ENCODE assay signal across 9 cellular contexts in genomic region chr17:74677558-74678466, GRCh38. TPM values are rescaled to one million over a fixed set of nuclear protein-coding genes. Genes with fewer than 3 reads are reported as not detected.
A peak's percentile ranks its signal among the peaks of the same experiment; 100 is the strongest.
DNase-seq lines count a peak whose midpoint lies in the region; ATAC-seq and TF ChIP-seq lines count a peak whose summit lies in the region.
"Had no signal": no experiment of that assay in that cellular context is flagged by ENCODE, and none has a peak within 500 bp of the region (broad histone marks: within the 10 kb centered on the region; RNA-seq: fewer than 3 reads in every experiment).

No MANE protein-coding gene starts in this region.

- no peak overlapping the region for H3K4me3 Mint-ChIP-seq in MCF 10A (ENCODE audit: unreplicated experiment)
- H3K4me3 Mint-ChIP-seq in natural killer cell treated with Interleukin-12 subunit alpha and Interleukin-12 subunit beta and Interleukin-15 and Interleukin-18, amount 100 ng/mL, for 72 hours: no peak overlapping the region
- no peak overlapping the region for H3K4me3 Mint-ChIP-seq in stimulated activated naive CD8-positive, alpha-beta T cell treated with anti-CD3 and anti-CD28 coated beads, Interleukin-15, amount 100 ng/mL, for 72 hours

- POLR2A ChIA-PET in MCF 10A (lab: Yijun Ruan, JAX): interaction anchor here (0.6 kb wide), 1 partner anchor 15 kb away, joined by 3 read pairs; no protein-coding TSS in a partner anchor

- H3K27ac ChIP-seq in mammary epithelial cell (ENCODE audit: insufficient read depth, low read depth, low read length): no peak overlapping the region
- peak overlapping the region in 8 of 12 donors; percentile 2 to 69 (median 42) for H3K27ac ChIP-seq in heart left ventricle

- H3K9me3 Mint-ChIP-seq in MCF 10A (ENCODE audit: unreplicated experiment): no peaks in the 10 kb centered on the region
- H3K9me3 Mint-ChIP-seq in natural killer cell treated with Interleukin-12 subunit alpha and Interleukin-12 subunit beta and Interleukin-15 and Interleukin-18, amount 100 ng/mL, for 72 hours: no peaks in the 10 kb centered on the region
- no peaks in the 10 kb centered on the region for H3K9me3 Mint-ChIP-seq in stimulated activated naive CD8-positive, alpha-beta T cell treated with anti-CD3 and anti-CD28 coated beads, Interleukin-15, amount 100 ng/mL, for 72 hours

- in situ Hi-C loops in mammary epithelial cell (cut with MboI; ENCODE audit: low sequenced_read_pairs in 2 of 2): no loop called here

- H3K4me2 ChIP-seq in mammary epithelial cell (ENCODE audit: insufficient read depth, low read depth, low read length): no peak overlapping the region

- H3K9me3 ChIP-seq in mammary epithelial cell (replicated peaks; ENCODE audit: insufficient read depth, low read length) (no peaks in the 10 kb centered on the region), heart left ventricle (no peaks in the 10 kb centered on the region)

- H4K20me1 ChIP-seq in mammary epithelial cell (ENCODE audit: insufficient read depth, low read length): no peaks in the 10 kb centered on the region

- no peak for TF ChIP-seq POLR2A in heart left ventricle (IDR thresholded peaks at IDR 0.05)

- dilution Hi-C loops in mammary epithelial cell (cut with HindIII; ENCODE audit: low sequenced_read_pairs): no loop called here

- H3K36me3 ChIP-seq in mammary epithelial cell (ENCODE audit: insufficient read depth, low read length): no peaks in the 10 kb centered on the region
- H3K36me3 ChIP-seq in heart left ventricle: no peaks in the 10 kb centered on the region

- H3K27ac Mint-ChIP-seq in MCF 10A (ENCODE audit: low read depth, unreplicated experiment): no peak overlapping the region
- no peak overlapping the region for H3K27ac Mint-ChIP-seq in natural killer cell treated with Interleukin-12 subunit alpha and Interleukin-12 subunit beta and Interleukin-15 and Interleukin-18, amount 100 ng/mL, for 72 hours
- H3K27ac Mint-ChIP-seq in stimulated activated naive CD8-positive, alpha-beta T cell treated with anti-CD3 and anti-CD28 coated beads, Interleukin-15, amount 100 ng/mL, for 72 hours: peak overlapping the region in 1 of 2 donors; percentile 34

- H2AFZ ChIP-seq in mammary epithelial cell (ENCODE audit: low read depth, low read length): no peak overlapping the region

- no peaks in the 10 kb centered on the region for H3K79me2 ChIP-seq in mammary epithelial cell (ENCODE audit: insufficient read depth, low read length)

- no peak overlapping the region for H3K4me3 ChIP-seq in mammary epithelial cell (replicated peaks in 1 of 3; ENCODE audit: insufficient read depth in 1 of 3, low read depth in 2 of 3, low read length in 3 of 3)
- no peak overlapping the region for H3K4me3 ChIP-seq in heart left ventricle

- intact Hi-C loops in MCF 10A (cut with micrococcal nuclease) (no loop called here), mammary epithelial cell (cut with micrococcal nuclease) (no loop called here), heart left ventricle (cut with DNase I) (no loop called here)

- CTCF ChIA-PET in MCF 10A (lab: Yijun Ruan, JAX) (interaction anchor here (3.8 kb wide), 1 partner anchor 20 kb away, joined by 22 read pairs; no protein-coding TSS in a partner anchor), mammary epithelial cell (lab: Charles Lee; ENCODE audit: low non-redundant PET) (no interaction called here)

- ATAC-seq in heart left ventricle: peak in 3 of 4 donors; percentile 92 to 97 (median 92)
- no peak for ATAC-seq in natural killer cell treated with Interleukin-12 subunit alpha and Interleukin-12 subunit beta and Interleukin-15 and Interleukin-18, amount 100 ng/mL, for 72 hours
- ATAC-seq in stimulated activated naive CD8-positive, alpha-beta T cell treated with anti-CD3 and anti-CD28 coated beads, Interleukin-15, amount 100 ng/mL, for 72 hours: no peak
- ATAC-seq in GM19452 (IDR thresholded peaks at IDR 0.05; ENCODE audit: unreplicated experiment): no peak

- H3K36me3 Mint-ChIP-seq in MCF 10A (ENCODE audit: insufficient read depth, unreplicated experiment): no peaks in the 10 kb centered on the region
- no peaks in the 10 kb centered on the region for H3K36me3 Mint-ChIP-seq in natural killer cell treated with Interleukin-12 subunit alpha and Interleukin-12 subunit beta and Interleukin-15 and Interleukin-18, amount 100 ng/mL, for 72 hours

- no peaks in the 10 kb centered on the region for H3K27me3 ChIP-seq in mammary epithelial cell (ENCODE audit: insufficient read depth, low read length)
- peaks cover 0 to 15% (median 0%) of the 10 kb centered on the region in 9 donors for H3K27me3 ChIP-seq in heart left ventricle

- no peak overlapping the region for H3K9ac ChIP-seq in mammary epithelial cell (ENCODE audit: insufficient read depth, low read length)

- WGBS in mammary epithelial cell (ENCODE audit: low coverage, missing lambda C conversion rate): 51% methylated on average over 9 of the region's 9 CpGs
- 9 to 17% (median 15%) methylated on average over 9 of the region's 9 CpGs for WGBS in heart left ventricle, 4 donors

- H3K27me3 Mint-ChIP-seq in MCF 10A (ENCODE audit: insufficient read depth, unreplicated experiment): peaks cover 86% of the 10 kb centered on the region
- peaks cover 18 to 23% of the 10 kb centered on the region in 2 donors for H3K27me3 Mint-ChIP-seq in natural killer cell treated with Interleukin-12 subunit alpha and Interleukin-12 subunit beta and Interleukin-15 and Interleukin-18, amount 100 ng/mL, for 72 hours
- peaks cover 40% of the 10 kb centered on the region for H3K27me3 Mint-ChIP-seq in stimulated activated naive CD8-positive, alpha-beta T cell treated with anti-CD3 and anti-CD28 coated beads, Interleukin-15, amount 100 ng/mL, for 72 hours

- BruUV-seq in MCF 10A (replicated peaks; lab: Mats Ljungman, UMichigan): no TSS peak
- BruUV-seq in mammary epithelial cell (replicated peaks; lab: Mats Ljungman, UMichigan): no TSS peak

- DNase-seq in MCF 10A (ENCODE audit: unreplicated experiment) (peak; percentile 20), mammary epithelial cell (no peak), NOMO-1 treated with dmso at 0.1 percent for 144 hours (lab: John Stamatoyannopoulos, UW; ENCODE audit: unreplicated experiment) (peak; percentile 34), heart left ventricle (peak in 4 of 5 donors; percentile 24 to 72 (median 50)), GM19240 (ENCODE audit: insufficient read length, low spot score) (no peak)
- DNase-seq in natural killer cell treated with Interleukin-12 subunit alpha and Interleukin-12 subunit beta and Interleukin-15 and Interleukin-18, amount 100 ng/mL, for 72 hours (ENCODE audit: low spot score): no peak
- DNase-seq in stimulated activated naive CD8-positive, alpha-beta T cell treated with anti-CD3 and anti-CD28 coated beads, Interleukin-15, amount 100 ng/mL, for 72 hours: no peak
- DNase-seq: Calu3 had no signal

- no peaks in the 10 kb centered on the region for H3K4me1 ChIP-seq in mammary epithelial cell (ENCODE audit: insufficient read depth, low read length)
- H3K4me1 ChIP-seq in heart left ventricle: peaks cover 0 to 22% (median 10%) of the 10 kb centered on the region in 12 donors

- TF ChIP-seq CTCF in MCF 10A (IDR thresholded peaks at IDR 0.05; ENCODE audit: unreplicated experiment) (no peak), mammary epithelial cell (conservative IDR thresholded peaks at IDR 0.05 in 1 of 2, IDR thresholded peaks at IDR 0.05 in 1 of 2; ENCODE audit: extremely low read depth in 1 of 2, insufficient read depth in 1 of 2, low read depth in 1 of 2, low read length in 2 of 2) (no peak), heart left ventricle (IDR thresholded peaks at IDR 0.05) (no peak)

- no peaks in the 10 kb centered on the region for H3K4me1 Mint-ChIP-seq in MCF 10A (ENCODE audit: insufficient read depth, unreplicated experiment)
- peaks cover 7 to 15% of the 10 kb centered on the region in 2 donors for H3K4me1 Mint-ChIP-seq in natural killer cell treated with Interleukin-12 subunit alpha and Interleukin-12 subunit beta and Interleukin-15 and Interleukin-18, amount 100 ng/mL, for 72 hours (ENCODE audit: low read depth in 2 of 2)
- H3K4me1 Mint-ChIP-seq in stimulated activated naive CD8-positive, alpha-beta T cell treated with anti-CD3 and anti-CD28 coated beads, Interleukin-15, amount 100 ng/mL, for 72 hours: peaks cover 16% of the 10 kb centered on the region

RNA-seq across cellular contexts. Expression of gene CD300LF, which starts 34.9 kb away (rescaled TPM):
- total RNA-seq in MCF 10A (2022) (not detected in 2 replicates), mammary epithelial cell (not detected), heart left ventricle (1 to 10 TPM in 2 of 9 donors, under 1 TPM in 5, not detected in 2; 0.20 to 7.0 (median 0.42) TPM)
- polyA plus RNA-seq in mammary epithelial cell (not detected), heart left ventricle (under 1 TPM; 0.15 to 0.61 TPM)
- not detected for polyA minus RNA-seq in mammary epithelial cell
- total RNA-seq in natural killer cell treated with Interleukin-12 subunit alpha and Interleukin-12 subunit beta and Interleukin-15 and Interleukin-18, amount 100 ng/mL, for 72 hours: 1 to 10 TPM in 1 of 2 donors, not detected in 1; 2.2 TPM
- total RNA-seq: Calu3 had no signal

RNA-seq across cellular contexts. Expression of gene CD300E, which starts 54.3 kb away (rescaled TPM):
- not detected in 2 replicates for total RNA-seq in MCF 10A (2022)
- total RNA-seq in mammary epithelial cell: not detected
- polyA plus RNA-seq in mammary epithelial cell: not detected
- polyA minus RNA-seq in mammary epithelial cell: not detected
- 1 to 10 TPM in 3 of 9 donors, under 1 TPM in 5, not detected in 1; 0.19 to 8.6 (median 0.46) TPM for total RNA-seq in heart left ventricle
- polyA plus RNA-seq in heart left ventricle: 1 to 10 TPM in 1 of 2 donors, under 1 TPM in 1; 0.30 to 1.1 TPM
- total RNA-seq in natural killer cell treated with Interleukin-12 subunit alpha and Interleukin-12 subunit beta and Interleukin-15 and Interleukin-18, amount 100 ng/mL, for 72 hours: not detected
- total RNA-seq: Calu3 had no signal

RNA-seq across cellular contexts. Expression of gene RAB37, which starts 59.2 kb away (rescaled TPM):
- total RNA-seq in MCF 10A (2022) (not detected in 2 replicates), mammary epithelial cell (not detected), heart left ventricle (1 to 10 TPM in 8 of 9 donors, under 1 TPM in 1; 0.76 to 3.6 (median 1.7) TPM)
- polyA plus RNA-seq in mammary epithelial cell (not detected), heart left ventricle (1 to 10 TPM in 1 of 2 donors, under 1 TPM in 1; 0.83 to 2.0 TPM)
- polyA minus RNA-seq in mammary epithelial cell: not detected
- total RNA-seq in natural killer cell treated with Interleukin-12 subunit alpha and Interleukin-12 subunit beta and Interleukin-15 and Interleukin-18, amount 100 ng/mL, for 72 hours: 1 to 10 TPM; 1.3 to 3.3 TPM

Comparison
In these comparisons a context has a peak if more than half of its experiments do, and no peak if none do; other contexts are left out.
1. DNase-seq: peak in MCF 10A (single experiment), NOMO-1 treated with dmso at 0.1 percent for 144 hours (single experiment) and heart left ventricle (4 of 5); none in mammary epithelial cell (single experiment), natural killer cell treated with Interleukin-12 subunit alpha and Interleukin-12 subunit beta and Interleukin-15 and Interleukin-18, amount 100 ng/mL, for 72 hours (single experiment), stimulated activated naive CD8-positive, alpha-beta T cell treated with anti-CD3 and anti-CD28 coated beads, Interleukin-15, amount 100 ng/mL, for 72 hours (0 of 2) and GM19240 (single experiment).
2. ATAC-seq: peak in heart left ventricle (3 of 4); none in natural killer cell treated with Interleukin-12 subunit alpha and Interleukin-12 subunit beta and Interleukin-15 and Interleukin-18, amount 100 ng/mL, for 72 hours (0 of 2), stimulated activated naive CD8-positive, alpha-beta T cell treated with anti-CD3 and anti-CD28 coated beads, Interleukin-15, amount 100 ng/mL, for 72 hours (single experiment) and GM19452 (single experiment).